In genomic region chr16:13906426-13907089, GRCh38 we compare ENCODE assay signal across 17 cellular contexts. TPM values are rescaled to one million over a fixed set of nuclear protein-coding genes. Genes with fewer than 3 reads are reported as not detected.
A peak's percentile ranks its signal among the peaks of the same experiment; 100 is the strongest.
DNase-seq lines count a peak whose midpoint lies in the region; ATAC-seq and TF ChIP-seq lines count a peak whose summit lies in the region.
"Had no signal": no experiment of that assay in that cellular context is flagged by ENCODE, and none has a peak within 500 bp of the region (broad histone marks: within the 10 kb centered on the region; RNA-seq: fewer than 3 reads in every experiment).

No MANE protein-coding gene starts in this region.

- ATAC-seq in HG03095 (IDR thresholded peaks at IDR 0.05; ENCODE audit: unreplicated experiment), result no peak
- ATAC-seq: right cardiac atrium had no signal

- H3K27me3 Mint-ChIP-seq in Caco-2 (ENCODE audit: insufficient read depth, unreplicated experiment), result peaks cover 10% of the 10 kb centered on the region
- no peaks in the 10 kb centered on the region for H3K27me3 Mint-ChIP-seq in activated naive CD4-positive, alpha-beta T cell treated with anti-CD3 and anti-CD28 coated beads, Interleukin-2, amount 10 ng/mL, durations not matched to agents 7 days and 5 days

- 0 out of 2 replicates have a peak, but pooled peaks cover 3% of the 10 kb centered on the region for H3K9me3 ChIP-seq in Caco-2
- H3K9me3 ChIP-seq in Karpas-422 (ENCODE audit: low read length), result no peaks in the 10 kb centered on the region
- H3K9me3 ChIP-seq in right atrium auricular region, result peaks cover 0 to 4% of the 10 kb centered on the region in 2 donors
- H3K9me3 ChIP-seq: SJCRH30, thyroid gland had no signal

- peaks cover 30% of the 10 kb centered on the region for H3K9me3 Mint-ChIP-seq in Caco-2 (ENCODE audit: unreplicated experiment)
- no peaks in the 10 kb centered on the region for H3K9me3 Mint-ChIP-seq in activated naive CD4-positive, alpha-beta T cell treated with anti-CD3 and anti-CD28 coated beads, Interleukin-2, amount 10 ng/mL, durations not matched to agents 7 days and 5 days

- H3K27ac ChIP-seq in Karpas-422 (ENCODE audit: low read length) (no peak overlapping the region), right atrium auricular region (no peak overlapping the region)
- H3K27ac ChIP-seq: BLaER1, SJCRH30, thyroid gland had no signal

- H3K27ac Mint-ChIP-seq in Caco-2 (ENCODE audit: unreplicated experiment), result no peak overlapping the region
- no peak overlapping the region for H3K27ac Mint-ChIP-seq in activated naive CD4-positive, alpha-beta T cell treated with anti-CD3 and anti-CD28 coated beads, Interleukin-2, amount 10 ng/mL, durations not matched to agents 7 days and 5 days

- POLR2A ChIA-PET in Caco-2 (lab: Charles Lee), result no interaction called here

- intact Hi-C loops in Caco-2 (cut with micrococcal nuclease; ENCODE audit: unreplicated experiment), result no loop called here

- TF ChIP-seq CTCF in Caco-2 (IDR thresholded peaks at IDR 0.05; ENCODE audit: insufficient read depth in 1 of 2, low read depth in 1 of 2, low read length in 1 of 2, severe bottlenecking in 1 of 2, unreplicated experiment in 1 of 2), result no peak
- no peak for TF ChIP-seq CTCF in fibroblast of mammary gland (conservative IDR thresholded peaks at IDR 0.05; ENCODE audit: control insufficient read depth, insufficient read depth, low read depth, low read length)
- no peak for TF ChIP-seq CTCF in right atrium auricular region (IDR thresholded peaks at IDR 0.05)

- no TSS peak for BruUV-seq in Caco-2 (replicated peaks; lab: Mats Ljungman, UMichigan)

- no peaks in the 10 kb centered on the region for H4K20me1 ChIP-seq in Karpas-422 (ENCODE audit: insufficient read depth, low read depth, low read length)
- H4K20me1 ChIP-seq: BLaER1 had no signal

- no peaks in the 10 kb centered on the region for H3K9me2 ChIP-seq in Karpas-422 (replicated peaks; ENCODE audit: insufficient read depth, low read length)

- no peak for DNase-seq in Caco-2
- DNase-seq in Karpas-422, result peak; percentile 74
- peak; percentile 45 for DNase-seq in OCI-M1 (lab: John Stamatoyannopoulos, UW)
- DNase-seq in fibroblast of mammary gland (ENCODE audit: low read depth), result peak; percentile 7
- DNase-seq in stimulated activated CD4-positive, alpha-beta T cell treated with anti-CD3 and anti-CD28 coated beads, Interleukin-15, amount 100 ng/mL, for 24 hours, result no peak
- no peak for DNase-seq in activated naive CD4-positive, alpha-beta T cell treated with anti-CD3 and anti-CD28 coated beads, Interleukin-2, amount 10 ng/mL, durations not matched to agents 7 days and 5 days
- no peak for DNase-seq in right atrium auricular region (ENCODE audit: low spot score)
- DNase-seq: amniotic stem cell; DMS79; GOT3; NCI-H2029; right cardiac atrium; stimulated activated CD4-positive, alpha-beta T cell treated with anti-CD3 and anti-CD28 coated beads, Interleukin-2, amount 100 ng/mL, for 48 hours; thyroid gland had no signal

- H3K4me3 Mint-ChIP-seq in Caco-2 (ENCODE audit: unreplicated experiment), result peak overlapping the region; percentile 33
- H3K4me3 Mint-ChIP-seq in activated naive CD4-positive, alpha-beta T cell treated with anti-CD3 and anti-CD28 coated beads, Interleukin-2, amount 10 ng/mL, durations not matched to agents 7 days and 5 days, result no peak overlapping the region

- H3K4me3 ChIP-seq in Caco-2 (ENCODE audit: low read depth, low read length), result no peak overlapping the region
- H3K4me3 ChIP-seq in Karpas-422 (ENCODE audit: low read length), result peak overlapping the region; percentile 2; the same call in 1 of the 2 replicates
- no peak overlapping the region for H3K4me3 ChIP-seq in fibroblast of mammary gland (ENCODE audit: control insufficient read depth, low read depth, low read length)
- H3K4me3 ChIP-seq in right atrium auricular region, result no peak overlapping the region
- H3K4me3 ChIP-seq: BLaER1, SJCRH30, thyroid gland had no signal

- peaks cover 6% of the 10 kb centered on the region for H3K4me1 Mint-ChIP-seq in Caco-2 (ENCODE audit: low read depth, unreplicated experiment)
- no peaks in the 10 kb centered on the region for H3K4me1 Mint-ChIP-seq in activated naive CD4-positive, alpha-beta T cell treated with anti-CD3 and anti-CD28 coated beads, Interleukin-2, amount 10 ng/mL, durations not matched to agents 7 days and 5 days

- H3K36me3 ChIP-seq in Caco-2 (ENCODE audit: control insufficient read depth, insufficient read depth, low read length) (no peaks in the 10 kb centered on the region), Karpas-422 (ENCODE audit: insufficient read depth, low read length) (no peaks in the 10 kb centered on the region), right atrium auricular region (no peaks in the 10 kb centered on the region)
- H3K36me3 ChIP-seq: BLaER1, SJCRH30, thyroid gland had no signal

- CTCF ChIA-PET in Caco-2 (lab: Charles Lee), result interaction anchor here (1.7 kb wide), 1 partner anchor 13 kb away, joined by 4 read pairs; the partner anchor contains the start of gene ERCC4
- CTCF ChIA-PET in activated naive CD4-positive, alpha-beta T cell treated with anti-CD3 and anti-CD28 coated beads, Interleukin-2, amount 10 ng/mL, durations not matched to agents 7 days and 5 days (lab: Charles Lee), result interaction anchor here (2.9 kb wide), 1 partner anchor 12 kb away, joined by 14 read pairs; the partner anchor contains the start of gene ERCC4

- H2AFZ ChIP-seq in Karpas-422 (ENCODE audit: low read length), result peak overlapping the region; percentile 34; the same call in 1 of the 2 replicates

- peak overlapping the region; percentile 18 for H3K4me2 ChIP-seq in Karpas-422 (ENCODE audit: low read depth, low read length, poor library complexity, severe bottlenecking)
- H3K4me2 ChIP-seq: BLaER1 had no signal

- no peak overlapping the region for H3K9ac ChIP-seq in Karpas-422 (ENCODE audit: low read length)
- H3K9ac ChIP-seq: BLaER1 had no signal

- no peaks in the 10 kb centered on the region for H3K79me2 ChIP-seq in Karpas-422 (ENCODE audit: low read length)

- H3K27me3 ChIP-seq in Caco-2 (replicated peaks; ENCODE audit: control insufficient read depth, insufficient read depth, low read length), result no peaks in the 10 kb centered on the region
- no peaks in the 10 kb centered on the region for H3K27me3 ChIP-seq in Karpas-422 (ENCODE audit: low read length)
- H3K27me3 ChIP-seq in right atrium auricular region, result no peaks in the 10 kb centered on the region
- H3K27me3 ChIP-seq: BLaER1, SJCRH30, thyroid gland had no signal

- H3K36me3 Mint-ChIP-seq in Caco-2 (ENCODE audit: insufficient read depth, unreplicated experiment), result no peaks in the 10 kb centered on the region
- H3K36me3 Mint-ChIP-seq in activated naive CD4-positive, alpha-beta T cell treated with anti-CD3 and anti-CD28 coated beads, Interleukin-2, amount 10 ng/mL, durations not matched to agents 7 days and 5 days, result no peaks in the 10 kb centered on the region

- H3K4me1 ChIP-seq in Caco-2, result 0 out of 2 replicates have a peak, but pooled peaks cover 7% of the 10 kb centered on the region
- H3K4me1 ChIP-seq in Karpas-422 (ENCODE audit: low read length), result peaks cover 8% of the 10 kb centered on the region
- peaks cover 0 to 14% of the 10 kb centered on the region in 2 donors for H3K4me1 ChIP-seq in right atrium auricular region
- H3K4me1 ChIP-seq: BLaER1, SJCRH30 had no signal

RNA-seq across cellular contexts. Expression of gene ERCC4, which starts 13.4 kb away (rescaled TPM):
- total RNA-seq in Caco-2 (2022) (6.8 and 7.1 TPM in 2 replicates), right atrium auricular region (1 to 10 TPM; 7.5 to 9.4 TPM)
- total RNA-seq in Karpas-422 (2014; rRNA removed; shearing (Covaris generic); ENCODE audit: low replicate concordance), result 9.0 and 18.2 TPM in 2 replicates

Comparison
In these comparisons a context has a peak if more than half of its experiments do, and no peak if none do; other contexts are left out.
1. DNase-seq: peak in Karpas-422 (single experiment), OCI-M1 (single experiment) and fibroblast of mammary gland (single experiment); none in Caco-2 (0 of 2), stimulated activated CD4-positive, alpha-beta T cell treated with anti-CD3 and anti-CD28 coated beads, Interleukin-15, amount 100 ng/mL, for 24 hours (single experiment), activated naive CD4-positive, alpha-beta T cell treated with anti-CD3 and anti-CD28 coated beads, Interleukin-2, amount 10 ng/mL, durations not matched to agents 7 days and 5 days (single experiment) and right atrium auricular region (single experiment).